Comparison of ENCODE assay signal across 8 cellular contexts in the genomic region with DNA sequence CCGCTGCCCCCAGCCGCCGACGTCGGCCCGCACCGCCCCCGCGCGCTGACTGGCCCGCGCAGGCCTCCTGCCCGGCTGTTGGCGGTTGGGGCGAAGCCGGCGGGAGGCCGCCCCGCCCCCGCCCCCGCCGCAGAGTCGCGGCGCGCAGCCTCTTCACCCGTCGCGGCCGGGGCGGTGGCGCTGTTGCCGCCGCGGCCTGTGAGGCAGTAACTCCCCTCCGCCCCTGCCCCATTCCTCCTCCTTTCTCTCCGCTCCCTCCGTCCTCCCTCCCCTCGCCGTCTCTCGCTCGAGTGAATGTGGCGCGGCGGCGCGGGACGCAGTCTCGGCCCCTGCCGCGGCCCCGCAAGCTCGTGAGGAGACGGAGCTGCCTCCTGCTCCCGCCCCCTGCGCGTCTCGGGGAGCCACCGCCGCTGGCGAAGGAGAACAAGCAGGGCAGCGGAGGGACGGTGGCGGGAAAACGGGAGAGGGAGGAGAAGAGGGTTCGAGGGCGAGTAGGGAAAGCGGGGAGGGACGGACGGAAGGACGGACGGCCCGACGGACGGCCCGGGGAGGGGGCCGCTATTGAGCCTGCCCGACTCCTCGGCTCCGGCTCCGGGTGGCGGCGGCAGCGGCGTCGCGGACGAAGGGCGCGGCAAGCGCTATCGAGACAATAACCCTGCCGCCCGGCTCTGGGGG. TPM values are rescaled to one million over a fixed set of nuclear protein-coding genes. Genes with fewer than 3 reads are reported as not detected.
DNase-seq lines count a peak whose midpoint lies in the region; ATAC-seq and TF ChIP-seq lines count a peak whose summit lies in the region.

No MANE protein-coding gene starts in this region.

- peaks cover 6 to 11% of the 10 kb centered on the region in 2 donors for H3K36me3 Mint-ChIP-seq in activated T-cell treated with anti-CD3 and anti-CD28 coated beads, Interleukin-2, amount 50 U/mL, for 72 hours (ENCODE audit: insufficient read depth in 2 of 2)
- H3K36me3 Mint-ChIP-seq in naive B cell, result peaks cover 0 to 4% of the 10 kb centered on the region in 2 donors
- peaks cover 26% of the 10 kb centered on the region for H3K36me3 Mint-ChIP-seq in stimulated activated effector memory CD8-positive, alpha-beta T cell treated with anti-CD3 and anti-CD28 coated beads, Interleukin-12 subunit alpha, Interleukin-12 subunit beta, amount 100 ng/mL, for 72 hours

- ATAC-seq in GM21447 (IDR thresholded peaks at IDR 0.05; ENCODE audit: unreplicated experiment), result peak; percentile 49
- ATAC-seq in activated T-cell treated with anti-CD3 and anti-CD28 coated beads, Interleukin-2, amount 50 U/mL, for 72 hours (replicated peaks in 1 of 2), result peak; percentile 76 to 81
- peak; percentile 71 to 73 for ATAC-seq in naive B cell (ENCODE audit: low read depth in 2 of 2)
- ATAC-seq in stimulated activated effector memory CD8-positive, alpha-beta T cell treated with anti-CD3 and anti-CD28 coated beads, Interleukin-12 subunit alpha, Interleukin-12 subunit beta, amount 100 ng/mL, for 72 hours, result peak; percentile 76

- intact Hi-C loops in esophagus squamous epithelium (cut with DNase I), result loop anchor here (10.0 kb wide), 1 partner anchor 219 kb away; the partner anchor contains the start of gene SREK1

- H3K27ac ChIP-seq in HUES64 (ENCODE audit: low read depth, low read length) (peak overlapping the region; percentile 98), OCI-LY3 (ENCODE audit: low read length) (peak overlapping the region; percentile 95), esophagus squamous epithelium (peak overlapping the region; percentile 98 to 100 (median 99))

- peak overlapping the region; percentile 93 for H3K4me3 ChIP-seq in HUES64 (ENCODE audit: low read length)
- H3K4me3 ChIP-seq in OCI-LY3 (ENCODE audit: low read length), result peak overlapping the region; percentile 96
- peak overlapping the region; percentile 68 to 95 (median 87) for H3K4me3 ChIP-seq in esophagus squamous epithelium

- H3K36me3 ChIP-seq in HUES64 (ENCODE audit: insufficient read depth, low read length) (no peaks in the 10 kb centered on the region), OCI-LY3 (replicated peaks; ENCODE audit: low read depth, low read length) (peaks cover 6% of the 10 kb centered on the region), esophagus squamous epithelium (no peaks in the 10 kb centered on the region)

- peaks cover 29% of the 10 kb centered on the region for H4K20me1 ChIP-seq in OCI-LY3 (ENCODE audit: insufficient read depth, low read length)

- peak; percentile 30 for TF ChIP-seq CTCF in OCI-LY3 (IDR thresholded peaks at IDR 0.05; ENCODE audit: low read depth, low read length)
- TF ChIP-seq CTCF in esophagus squamous epithelium (IDR thresholded peaks at IDR 0.05), result peak in 5 of 6 experiments; percentile 7 to 50 (median 36)

- peaks cover 24% of the 10 kb centered on the region for H3K27me3 ChIP-seq in HUES64 (ENCODE audit: insufficient read depth, low read length)
- H3K27me3 ChIP-seq in OCI-LY3 (ENCODE audit: low read depth, low read length), result no peaks in the 10 kb centered on the region
- no peaks in the 10 kb centered on the region for H3K27me3 ChIP-seq in esophagus squamous epithelium

- H3K9ac ChIP-seq in HUES64 (ENCODE audit: low read depth, low read length), result peak overlapping the region; percentile 95
- peak overlapping the region; percentile 98 for H3K9ac ChIP-seq in OCI-LY3 (ENCODE audit: low read length)

- no peak overlapping the region; the same call in 1 of the 2 replicates for H2AFZ ChIP-seq in OCI-LY3 (ENCODE audit: low read depth, low read length)

- H3K9me3 Mint-ChIP-seq in activated T-cell treated with anti-CD3 and anti-CD28 coated beads, Interleukin-2, amount 50 U/mL, for 72 hours, result no peaks in the 10 kb centered on the region
- no peaks in the 10 kb centered on the region for H3K9me3 Mint-ChIP-seq in naive B cell
- H3K9me3 Mint-ChIP-seq in stimulated activated effector memory CD8-positive, alpha-beta T cell treated with anti-CD3 and anti-CD28 coated beads, Interleukin-12 subunit alpha, Interleukin-12 subunit beta, amount 100 ng/mL, for 72 hours, result no peaks in the 10 kb centered on the region

- WGBS in HUES64, result under 1% methylated on average over 94 of the region's 94 CpGs
- 0% methylated on average over 21 to 39 of the region's 94 CpGs for WGBS in esophagus squamous epithelium, 2 donors

- H3K27me3 Mint-ChIP-seq in activated T-cell treated with anti-CD3 and anti-CD28 coated beads, Interleukin-2, amount 50 U/mL, for 72 hours (ENCODE audit: low read depth), result no peaks in the 10 kb centered on the region
- no peaks in the 10 kb centered on the region for H3K27me3 Mint-ChIP-seq in naive B cell

- peaks cover 33% of the 10 kb centered on the region for H3K4me1 Mint-ChIP-seq in activated T-cell treated with anti-CD3 and anti-CD28 coated beads, Interleukin-2, amount 50 U/mL, for 72 hours (ENCODE audit: low read depth)
- peaks cover 12 to 35% (median 27%) of the 10 kb centered on the region in 3 donors for H3K4me1 Mint-ChIP-seq in naive B cell
- peaks cover 24% of the 10 kb centered on the region for H3K4me1 Mint-ChIP-seq in stimulated activated effector memory CD8-positive, alpha-beta T cell treated with anti-CD3 and anti-CD28 coated beads, Interleukin-12 subunit alpha, Interleukin-12 subunit beta, amount 100 ng/mL, for 72 hours

- TF ChIP-seq POLR2A in esophagus squamous epithelium (IDR thresholded peaks at IDR 0.05), result peak in 2 of 4 donors; percentile 89 to 91

- H3K4me2 ChIP-seq in OCI-LY3 (ENCODE audit: low read length), result peak overlapping the region; percentile 77

- H3K4me1 ChIP-seq in HUES64 (ENCODE audit: insufficient read depth, low read length), result peaks cover 33% of the 10 kb centered on the region
- peaks cover 20% of the 10 kb centered on the region for H3K4me1 ChIP-seq in OCI-LY3 (ENCODE audit: low read length)
- H3K4me1 ChIP-seq in esophagus squamous epithelium, result peaks cover 0 to 36% (median 15%) of the 10 kb centered on the region in 3 donors

- DNase-seq in DMS53 treated with DMSO at 0.1 percent for 48 hours (lab: John Stamatoyannopoulos, UW; ENCODE audit: unreplicated experiment) (peak; percentile 75), esophagus squamous epithelium (lab: John Stamatoyannopoulos, UW) (no peak), naive B cell (peak; percentile 89)
- DNase-seq in activated T-cell treated with anti-CD3 and anti-CD28 coated beads, Interleukin-2, amount 50 U/mL, for 72 hours, result peak; percentile 82 to 83
- DNase-seq in stimulated activated effector memory CD8-positive, alpha-beta T cell treated with anti-CD3 and anti-CD28 coated beads, Interleukin-12 subunit alpha, Interleukin-12 subunit beta, amount 100 ng/mL, for 72 hours (ENCODE audit: low spot score in 2 of 2), result peak in 1 of 2 donors; percentile 69

- H3K79me2 ChIP-seq in OCI-LY3 (ENCODE audit: low read length), result peaks cover 51% of the 10 kb centered on the region

- H3K4me3 Mint-ChIP-seq in activated T-cell treated with anti-CD3 and anti-CD28 coated beads, Interleukin-2, amount 50 U/mL, for 72 hours, result peak overlapping the region; percentile 85 to 93
- H3K4me3 Mint-ChIP-seq in naive B cell, result peak overlapping the region; percentile 88 to 98 (median 97)
- H3K4me3 Mint-ChIP-seq in stimulated activated effector memory CD8-positive, alpha-beta T cell treated with anti-CD3 and anti-CD28 coated beads, Interleukin-12 subunit alpha, Interleukin-12 subunit beta, amount 100 ng/mL, for 72 hours, result peak overlapping the region; percentile 82

- peak overlapping the region; percentile 55 for H3K27ac Mint-ChIP-seq in activated T-cell treated with anti-CD3 and anti-CD28 coated beads, Interleukin-2, amount 50 U/mL, for 72 hours
- peak overlapping the region; percentile 91 to 100 (median 98) for H3K27ac Mint-ChIP-seq in naive B cell
- H3K27ac Mint-ChIP-seq in stimulated activated effector memory CD8-positive, alpha-beta T cell treated with anti-CD3 and anti-CD28 coated beads, Interleukin-12 subunit alpha, Interleukin-12 subunit beta, amount 100 ng/mL, for 72 hours, result peak overlapping the region; percentile 95

- H3K9me3 ChIP-seq in HUES64 (ENCODE audit: insufficient read depth, low read depth, low read length) (no peaks in the 10 kb centered on the region), OCI-LY3 (ENCODE audit: insufficient read depth, low read length) (no peaks in the 10 kb centered on the region), esophagus squamous epithelium (no peaks in the 10 kb centered on the region)

RNA-seq across cellular contexts. Expression of gene ERBIN, which starts 0.6 kb away (rescaled TPM):
- 15.9 TPM for polyA plus RNA-seq in HUES64 (2013, experiment 1 of 2)
- polyA plus RNA-seq in HUES64 (2013, experiment 2 of 2), result 19.4 TPM
- total RNA-seq in activated T-cell treated with anti-CD3 and anti-CD28 coated beads, Interleukin-2, amount 50 U/mL, for 72 hours, result 10 to 100 TPM; 63.6 to 64.4 TPM
- 10 to 100 TPM; 27.4 to 62.6 (median 48.6) TPM for total RNA-seq in esophagus squamous epithelium
- 10 to 100 TPM; 18.4 to 57.6 (median 41.4) TPM for polyA plus RNA-seq in naive B cell (ENCODE audit: low read depth in 6 of 6)
